8 cellular contexts compared by ENCODE assay signal in genomic region chr3:99638244-99638948, GRCh38. TPM values are rescaled to one million over a fixed set of nuclear protein-coding genes. Genes with fewer than 3 reads are reported as not detected.
DNase-seq lines count a peak whose midpoint lies in the region; ATAC-seq and TF ChIP-seq lines count a peak whose summit lies in the region.

COL8A1 (plus strand) TSS chr3:99638594; CDS start chr3:99790683, 152,089 bp downstream.

- H3K27me3 ChIP-seq in GM06990 (replicated peaks; ENCODE audit: control insufficient read depth, insufficient read depth, low read length) (peaks cover 1% of the 10 kb centered on the region; the same call in 1 of the 2 replicates), SK-N-SH (ENCODE audit: insufficient read depth) (peaks cover 49% of the 10 kb centered on the region; the same call in 1 of the 2 replicates), neuronal stem cell (ENCODE audit: control insufficient read depth in 3 of 3, insufficient read depth in 3 of 3, low read depth in 1 of 3, low read length in 3 of 3) (peaks cover 0 to 26% (median 3%) of the 10 kb centered on the region in 3 experiments)

- TF ChIP-seq RAD21 in SK-N-SH (IDR thresholded peaks at IDR 0.05; ENCODE audit: low read length), result no peak

- H3K9me3 ChIP-seq in SK-N-SH (no peaks in the 10 kb centered on the region), neuronal stem cell (replicated peaks in 1 of 2; ENCODE audit: control insufficient read depth in 2 of 2, insufficient read depth in 1 of 2, low read depth in 1 of 2, low read length in 2 of 2) (no peaks in the 10 kb centered on the region)

- H3K4me2 ChIP-seq in SK-N-SH (peak within 1 kb of the TSS; percentile 94), neuronal stem cell (ENCODE audit: insufficient read depth, low read length, poor library complexity, severe bottlenecking) (peak within 1 kb of the TSS; percentile 98)

- no peak within 1 kb of the TSS for H2BK120ac ChIP-seq in neuronal stem cell (ENCODE audit: low read depth, low read length)

- POLR2A ChIA-PET in SK-N-SH (lab: Yijun Ruan, JAX), result no interaction called here

- no peak within 1 kb of the TSS for H4K91ac ChIP-seq in neuronal stem cell (ENCODE audit: low read depth, low read length, poor library complexity)

- H3K9me2 ChIP-seq in SK-N-SH, result no peaks in the 10 kb centered on the region

- H3K18ac ChIP-seq in neuronal stem cell (ENCODE audit: low read length), result peak within 1 kb of the TSS; percentile 44

- no peak for DNase-seq in GM06990 (ENCODE audit: extremely low read depth, insufficient read length)
- no peak for DNase-seq in SK-N-SH
- peak; percentile 79 to 89 for DNase-seq in foreskin fibroblast
- DNase-seq in neuronal stem cell (ENCODE audit: low spot score), result peak; percentile 26
- no peak for DNase-seq in cerebellar nuclear complex (lab: John Stamatoyannopoulos, UW)
- no peak for DNase-seq in NCI-H146 treated with DMSO at 0.1 percent for 48 hours (lab: John Stamatoyannopoulos, UW; ENCODE audit: unreplicated experiment)
- DNase-seq in DMS79 (lab: John Stamatoyannopoulos, UW), result no peak

- peak within 1 kb of the TSS; percentile 68 to 73; a peak in 3 of 4 replicates for H3K27ac ChIP-seq in SK-N-SH (ENCODE audit: low read depth in 2 of 2, low read length in 1 of 2)
- no peak within 1 kb of the TSS for H3K27ac ChIP-seq in neuronal stem cell (replicated peaks; ENCODE audit: low read length)

- H2BK12ac ChIP-seq in neuronal stem cell (ENCODE audit: low read length), result no peak within 1 kb of the TSS

- no peaks in the 10 kb centered on the region for H3K79me1 ChIP-seq in neuronal stem cell (ENCODE audit: low read depth, low read length)

- H2AK5ac ChIP-seq in neuronal stem cell (ENCODE audit: low read depth, low read length), result no peak within 1 kb of the TSS

- no peak within 1 kb of the TSS for H3K4ac ChIP-seq in neuronal stem cell (ENCODE audit: low read length)

- no peaks in the 10 kb centered on the region for H4K20me1 ChIP-seq in SK-N-SH (ENCODE audit: insufficient read depth)

- 5% methylated on average over 24 of the region's 24 CpGs for WGBS in SK-N-SH (ENCODE audit: low lambda C conversion rate)
- no CpG with 5 or more reads among the region's 24 CpGs for WGBS in neuronal stem cell (ENCODE audit: extremely low coverage in 2 of 2, insufficient read length in 2 of 2, insufficient replicate concordance in 1 of 2), 2 donors

- H2AFZ ChIP-seq in SK-N-SH (ENCODE audit: low read depth), result peak within 1 kb of the TSS; percentile 48
- H2AFZ ChIP-seq in neuronal stem cell (ENCODE audit: low read length), result peak within 1 kb of the TSS; percentile 78

- no peak within 1 kb of the TSS for H4K8ac ChIP-seq in neuronal stem cell (ENCODE audit: low read depth, low read length)

- no peak within 1 kb of the TSS for H2BK5ac ChIP-seq in neuronal stem cell (ENCODE audit: low read length)

- H3K36me3 ChIP-seq in GM06990 (ENCODE audit: control insufficient read depth, insufficient read depth, low read length), result no peaks in the 10 kb centered on the region
- H3K36me3 ChIP-seq in SK-N-SH (replicated peaks in 1 of 2; ENCODE audit: control insufficient read depth in 1 of 2, insufficient read depth in 2 of 2, low read length in 1 of 2), result no peaks in the 10 kb centered on the region
- H3K36me3 ChIP-seq in neuronal stem cell (replicated peaks in 1 of 2; ENCODE audit: control insufficient read depth in 2 of 2, insufficient read depth in 2 of 2, low read length in 2 of 2), result no peaks in the 10 kb centered on the region

- TF ChIP-seq EP300 in SK-N-SH (IDR thresholded peaks at IDR 0.05; ENCODE audit: borderline replicate concordance in 1 of 2, low read depth in 1 of 2, low read length in 1 of 2), result no peak

- peak within 1 kb of the TSS; percentile 44 for H3K23ac ChIP-seq in neuronal stem cell (ENCODE audit: low read depth, low read length, poor library complexity)

- ATAC-seq in HG03159 (IDR thresholded peaks at IDR 0.05; ENCODE audit: unreplicated experiment), result no peak

- H3K4me3 ChIP-seq in GM06990 (replicated peaks; ENCODE audit: low read depth, low read length) (peak within 1 kb of the TSS; percentile 13), SK-N-SH (ENCODE audit: low read depth in 2 of 2, low read length in 1 of 2) (peak within 1 kb of the TSS; percentile 43 to 67), foreskin fibroblast (ENCODE audit: low read depth in 1 of 2, low read length in 2 of 2) (peak within 1 kb of the TSS; percentile 67 to 81), neuronal stem cell (ENCODE audit: low read length in 2 of 2) (peak within 1 kb of the TSS; percentile 24 to 67)

- H3F3A ChIP-seq in SK-N-SH (replicated peaks; ENCODE audit: insufficient read depth), result peaks cover 22% of the 10 kb centered on the region

- no peak within 1 kb of the TSS for H2BK15ac ChIP-seq in neuronal stem cell (ENCODE audit: low read length)

- H3K4me1 ChIP-seq in SK-N-SH (ENCODE audit: control insufficient read depth in 1 of 2, insufficient read depth in 2 of 2, low read depth in 1 of 2, low read length in 1 of 2), result no peaks in the 10 kb centered on the region; a peak in 1 of 4 replicates
- peaks cover 6 to 7% of the 10 kb centered on the region in 2 donors for H3K4me1 ChIP-seq in neuronal stem cell (ENCODE audit: control insufficient read depth in 2 of 2, insufficient read depth in 1 of 2, low read depth in 1 of 2, low read length in 2 of 2)

- H3K79me2 ChIP-seq in SK-N-SH (ENCODE audit: insufficient read depth), result no peaks in the 10 kb centered on the region

- no peak within 1 kb of the TSS for H3K14ac ChIP-seq in neuronal stem cell (ENCODE audit: low read length)

- CTCF ChIA-PET in SK-N-SH (lab: Yijun Ruan, JAX), result interaction anchor here (1.5 kb wide), 1 partner anchor 47 kb away, joined by 3 read pairs; no protein-coding TSS in a partner anchor

- no peak for TF ChIP-seq CTCF in GM06990 (IDR thresholded peaks at IDR 0.05; ENCODE audit: insufficient read depth, low read length, poor library complexity, severe bottlenecking)
- no peak for TF ChIP-seq CTCF in SK-N-SH (IDR thresholded peaks at IDR 0.05)
- no peak for TF ChIP-seq CTCF in foreskin fibroblast (IDR thresholded peaks at IDR 0.05; ENCODE audit: low read depth, low read length)

- H3K9ac ChIP-seq in SK-N-SH (peak within 1 kb of the TSS; percentile 33; the same call in 1 of the 2 replicates), neuronal stem cell (ENCODE audit: low read depth, low read length, poor library complexity) (peak within 1 kb of the TSS; percentile 57)

TF ChIP-seq in SK-N-SH, 30 proteins besides CTCF, POLR2A, EP300 and RAD21:
- TF ChIP-seq REST (IDR thresholded peaks at IDR 0.05; ENCODE audit: low read depth, low read length) (no peak), FOXJ3 (CRISPR knock-in tag; IDR thresholded peaks at IDR 0.05) (no peak), TCF12 (IDR thresholded peaks at IDR 0.05) (no peak), SMC3 (IDR thresholded peaks at IDR 0.05; ENCODE audit: low read depth, low read length) (no peak), IRF3 (IDR thresholded peaks at IDR 0.05; ENCODE audit: low read depth, low read length) (no peak), FOSL2 (IDR thresholded peaks at IDR 0.05; ENCODE audit: borderline replicate concordance, low read depth) (no peak), POLR2AphosphoS5 (IDR thresholded peaks at IDR 0.05; ENCODE audit: low read depth, low read length) (no peak), NRF1 (IDR thresholded peaks at IDR 0.05; ENCODE audit: low read depth, low read length) (no peak), NFIC (IDR thresholded peaks at IDR 0.05; ENCODE audit: borderline replicate concordance) (no peak), FOXM1 (IDR thresholded peaks at IDR 0.05; ENCODE audit: low read depth) (no peak), MEF2A (IDR thresholded peaks at IDR 0.05; ENCODE audit: borderline replicate concordance, low read depth) (no peak), RCOR1 (IDR thresholded peaks at IDR 0.05; ENCODE audit: low read length) (no peak)

RNA-seq across cellular contexts. Expression of gene COL8A1, which starts in this region (rescaled TPM):
- 4.0 and 16.7 TPM in 2 replicates for polyA plus RNA-seq in SK-N-SH (2012; rRNA removed)
- polyA plus RNA-seq in SK-N-SH (2012; cell fraction: cytosol; rRNA removed), result 8.2 and 14.9 TPM in 2 replicates
- 12.8 and 14.7 TPM in 2 replicates for polyA plus RNA-seq in SK-N-SH (2012; cell fraction: nucleus; rRNA removed)
- 0.10 TPM for polyA plus RNA-seq in neuronal stem cell (2013, experiment 1 of 2)
- 0.07 TPM for polyA plus RNA-seq in neuronal stem cell (2013, experiment 2 of 2)

Comparison
In these comparisons a context has a peak if more than half of its experiments do, and no peak if none do; other contexts are left out.
1. DNase-seq: peak in foreskin fibroblast (2 of 2) and neuronal stem cell (single experiment); none in GM06990 (single experiment), SK-N-SH (single experiment), cerebellar nuclear complex (0 of 2), NCI-H146 treated with DMSO at 0.1 percent for 48 hours (single experiment) and DMS79 (single experiment).
2. H3K4me3 ChIP-seq: peak in every context shown above with its lines; median percentile 74 in foreskin fibroblast; 55 in SK-N-SH; 46 in neuronal stem cell; 13 in GM06990.